11 cellular contexts compared by ENCODE assay signal in the genomic region with DNA sequence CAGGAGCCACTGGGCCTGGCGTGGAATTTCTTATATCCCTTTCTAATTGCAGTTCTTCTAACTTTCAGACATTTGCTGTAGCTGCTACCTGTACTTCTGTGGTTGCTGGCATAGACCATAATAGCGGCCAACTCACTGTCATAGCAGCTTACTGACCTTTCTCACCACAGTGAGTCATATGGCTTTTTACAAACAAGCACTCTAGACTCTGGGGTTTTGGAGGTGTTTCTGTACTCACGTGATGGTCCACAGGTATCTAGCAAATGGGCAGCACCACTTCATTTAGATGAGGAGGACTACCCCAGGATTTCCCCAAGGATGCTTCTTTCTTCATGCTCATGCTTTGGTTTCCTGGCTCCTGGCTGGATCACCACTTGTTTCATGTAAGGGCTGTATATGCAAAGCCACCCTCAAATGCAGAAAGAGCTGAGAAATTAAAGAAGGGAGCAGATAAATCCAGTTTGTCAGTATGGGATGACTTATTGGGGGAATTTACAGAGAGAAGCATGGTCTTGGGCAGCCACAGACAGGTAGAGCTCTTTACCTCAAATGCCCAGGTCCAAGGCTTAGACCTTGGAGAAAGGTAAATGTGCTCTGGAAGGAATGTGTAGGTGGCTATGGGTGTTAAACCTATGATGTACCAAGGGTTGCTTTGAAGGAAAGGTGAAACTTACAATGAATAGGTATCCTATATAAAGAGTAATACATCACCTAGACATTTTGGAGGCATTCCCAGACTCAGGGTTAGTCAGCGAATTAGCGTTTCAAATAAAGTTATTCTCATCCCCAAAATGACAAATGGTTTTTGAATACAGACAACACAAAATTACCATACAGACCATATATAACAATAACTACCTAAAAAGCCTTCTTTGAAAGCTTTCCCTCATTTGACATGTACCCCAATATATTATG. TPM values are rescaled to one million over a fixed set of nuclear protein-coding genes. Genes with fewer than 3 reads are reported as not detected.
DNase-seq lines count a peak whose midpoint lies in the region; ATAC-seq and TF ChIP-seq lines count a peak whose summit lies in the region.
"Had no signal": no experiment of that assay in that cellular context is flagged by ENCODE, and none has a peak within 500 bp of the region (broad histone marks: within the 10 kb centered on the region; RNA-seq: fewer than 3 reads in every experiment).

No MANE protein-coding gene starts in this region.

- H3K27me3 ChIP-seq in Caco-2 (replicated peaks; ENCODE audit: control insufficient read depth, insufficient read depth, low read length), result no peaks in the 10 kb centered on the region
- H3K27me3 ChIP-seq in HCT116 (ENCODE audit: insufficient read depth, low read length), result no peaks in the 10 kb centered on the region
- no peaks in the 10 kb centered on the region for H3K27me3 ChIP-seq in SK-N-SH (ENCODE audit: insufficient read depth)
- H3K27me3 ChIP-seq: suprapubic skin had no signal

- CTCF ChIA-PET in Caco-2 (lab: Charles Lee) (interaction anchor here (0.6 to 0.7 kb wide), 2 partner anchors 7 to 177 kb away, joined by 3 read pairs; no protein-coding TSS in a partner anchor), HCT116 (lab: Charles Lee) (no interaction called here), SK-N-SH (lab: Yijun Ruan, JAX) (interaction anchor here (1.0 to 3.0 kb wide), 2 partner anchors 7 to 9 kb away, joined by 3 to 14 read pairs; no protein-coding TSS in a partner anchor)

- no peak overlapping the region for H3K27ac ChIP-seq in HCT116 (ENCODE audit: low read depth, low read length)
- no peak overlapping the region for H3K27ac ChIP-seq in SK-N-SH (ENCODE audit: low read depth in 2 of 2, low read length in 1 of 2)
- H3K27ac ChIP-seq: suprapubic skin had no signal

- H3K4me3 ChIP-seq in Caco-2 (ENCODE audit: low read depth, low read length), result no peak overlapping the region
- H3K4me3 ChIP-seq in HCT116 (replicated peaks in 1 of 2; ENCODE audit: low read depth in 1 of 2, low read length in 2 of 2), result peak overlapping the region in 1 of 2 experiments; percentile 6; a peak in 1 of 4 replicates
- no peak overlapping the region for H3K4me3 ChIP-seq in SK-N-SH (ENCODE audit: low read depth in 2 of 2, low read length in 1 of 2)
- H3K4me3 ChIP-seq: suprapubic skin had no signal

- no peak overlapping the region for H3K9ac ChIP-seq in HCT116 (ENCODE audit: low read length)
- no peak overlapping the region for H3K9ac ChIP-seq in SK-N-SH

- no peak for TF ChIP-seq CTCF in Caco-2 (IDR thresholded peaks at IDR 0.05; ENCODE audit: insufficient read depth in 1 of 2, low read depth in 1 of 2, low read length in 1 of 2, severe bottlenecking in 1 of 2, unreplicated experiment in 1 of 2)
- TF ChIP-seq CTCF in HCT116 (IDR thresholded peaks at IDR 0.05 in 2 of 3, conservative IDR thresholded peaks at IDR 0.05 in 1 of 3; ENCODE audit: borderline replicate concordance in 1 of 3, insufficient read depth in 1 of 3, low read depth in 2 of 3, low read length in 2 of 3), result no peak
- no peak for TF ChIP-seq CTCF in SK-N-SH (IDR thresholded peaks at IDR 0.05)

- BruUV-seq in Caco-2 (replicated peaks; lab: Mats Ljungman, UMichigan) (no TSS peak), HCT116 (replicated peaks; lab: Mats Ljungman, UMichigan) (no TSS peak)

- intact Hi-C loops in Caco-2 (cut with micrococcal nuclease; ENCODE audit: unreplicated experiment), result loop anchor here (5.0 kb wide), 1 partner anchor 629 kb away; no protein-coding TSS in a partner anchor
- intact Hi-C loops in HCT116 (cut with micrococcal nuclease), result no loop called here

- no peak overlapping the region for H3K4me3 Mint-ChIP-seq in Caco-2 (ENCODE audit: unreplicated experiment)
- H3K4me3 Mint-ChIP-seq: CD4-positive, CD25-positive, alpha-beta regulatory T cell; natural killer cell had no signal

- no peaks in the 10 kb centered on the region for H3K9me3 Mint-ChIP-seq in Caco-2 (ENCODE audit: unreplicated experiment)
- H3K9me3 Mint-ChIP-seq: CD4-positive, CD25-positive, alpha-beta regulatory T cell; natural killer cell had no signal

- peak overlapping the region; percentile 84 for H2AFZ ChIP-seq in HCT116 (ENCODE audit: low read depth, low read length, poor library complexity, severe bottlenecking)
- no peak overlapping the region for H2AFZ ChIP-seq in SK-N-SH (ENCODE audit: low read depth)

- H3K4me2 ChIP-seq in HCT116 (ENCODE audit: low read length) (peak overlapping the region; percentile 66), SK-N-SH (peak overlapping the region; percentile 5; the same call in 1 of the 2 replicates)

- H4K20me1 ChIP-seq in HCT116 (ENCODE audit: insufficient read depth) (no peaks in the 10 kb centered on the region), SK-N-SH (ENCODE audit: insufficient read depth) (no peaks in the 10 kb centered on the region)

- TF ChIP-seq EP300 in SK-N-SH (IDR thresholded peaks at IDR 0.05; ENCODE audit: borderline replicate concordance in 1 of 2, low read depth in 1 of 2, low read length in 1 of 2), result no peak; a peak in 1 of 4 replicates

- TF ChIP-seq POLR2A in HCT116 (IDR thresholded peaks at IDR 0.05; ENCODE audit: borderline replicate concordance, extremely low read depth, insufficient read depth, insufficient read length), result no peak

- H3K79me2 ChIP-seq in HCT116 (ENCODE audit: insufficient read depth, low read length) (no peaks in the 10 kb centered on the region), SK-N-SH (ENCODE audit: insufficient read depth) (no peaks in the 10 kb centered on the region)

- peak overlapping the region; percentile 48 for H3K27ac Mint-ChIP-seq in Caco-2 (ENCODE audit: unreplicated experiment)
- H3K27ac Mint-ChIP-seq: CD4-positive, CD25-positive, alpha-beta regulatory T cell; natural killer cell had no signal

- POLR2A ChIA-PET in Caco-2 (lab: Charles Lee), result interaction anchor here (0.5 to 1.0 kb wide), 2 partner anchors 17 to 72 kb away, joined by 3 to 5 read pairs; no protein-coding TSS in a partner anchor
- POLR2A ChIA-PET in HCT116 (lab: Charles Lee), result interaction anchor here (0.5 to 1.7 kb wide), 2 partner anchors 10 to 12 kb away, joined by 3 to 5 read pairs; no protein-coding TSS in a partner anchor
- POLR2A ChIA-PET in SK-N-SH (lab: Yijun Ruan, JAX), result no interaction called here

- peaks cover 26% of the 10 kb centered on the region for H3K4me1 Mint-ChIP-seq in Caco-2 (ENCODE audit: low read depth, unreplicated experiment)
- H3K4me1 Mint-ChIP-seq: CD4-positive, CD25-positive, alpha-beta regulatory T cell; natural killer cell had no signal

- ATAC-seq in HCT116 (peak; percentile 96), HG02623 (IDR thresholded peaks at IDR 0.05; ENCODE audit: unreplicated experiment) (no peak), HG03196 (IDR thresholded peaks at IDR 0.05; ENCODE audit: unreplicated experiment) (no peak), GM18873 (IDR thresholded peaks at IDR 0.05; ENCODE audit: low FRiP score, unreplicated experiment) (no peak)
- ATAC-seq: natural killer cell had no signal

- DNase-seq in Caco-2, result no peak
- DNase-seq in HCT116 (ENCODE audit: low read depth, low spot score), result peak; percentile 48
- DNase-seq in SK-N-SH, result no peak
- DNase-seq in kidney glomerular epithelial cell (lab: John Stamatoyannopoulos, UW), result peak; percentile 59
- DNase-seq in NCI-H82 treated with DMSO at 0.1 percent for 48 hours (lab: John Stamatoyannopoulos, UW; ENCODE audit: unreplicated experiment), result no peak
- DNase-seq: CD4-positive, CD25-positive, alpha-beta regulatory T cell; natural killer cell had no signal

- RAD21 ChIA-PET in HCT116 (lab: Charles Lee; ENCODE audit: low non-redundant PET in 1 of 2, low total read pairs in 2 of 2, uncharacterized antibody in 2 of 2, unreplicated experiment in 2 of 2), result no interaction called here

- no peaks in the 10 kb centered on the region for H3K9me2 ChIP-seq in HCT116 (ENCODE audit: insufficient read depth)
- H3K9me2 ChIP-seq in SK-N-SH, result no peaks in the 10 kb centered on the region

- H3K36me3 ChIP-seq in Caco-2 (ENCODE audit: control insufficient read depth, insufficient read depth, low read length) (no peaks in the 10 kb centered on the region), HCT116 (ENCODE audit: control insufficient read depth in 1 of 2, insufficient read depth in 2 of 2, low read length in 2 of 2) (no peaks in the 10 kb centered on the region), SK-N-SH (replicated peaks in 1 of 2; ENCODE audit: control insufficient read depth in 1 of 2, insufficient read depth in 2 of 2, low read length in 1 of 2) (no peaks in the 10 kb centered on the region)
- H3K36me3 ChIP-seq: suprapubic skin had no signal

- WGBS in SK-N-SH (ENCODE audit: low lambda C conversion rate), result 27% methylated on average over 5 of the region's 5 CpGs

- H3K9me3 ChIP-seq in Caco-2, result no peaks in the 10 kb centered on the region
- no peaks in the 10 kb centered on the region for H3K9me3 ChIP-seq in HCT116 (ENCODE audit: control insufficient read depth in 1 of 2, insufficient read depth in 1 of 2, low read depth in 1 of 2, low read length in 2 of 2)
- no peaks in the 10 kb centered on the region for H3K9me3 ChIP-seq in SK-N-SH
- H3K9me3 ChIP-seq: suprapubic skin had no signal

- H3F3A ChIP-seq in SK-N-SH (replicated peaks; ENCODE audit: insufficient read depth), result no peaks in the 10 kb centered on the region

- no peaks in the 10 kb centered on the region for H3K36me3 Mint-ChIP-seq in Caco-2 (ENCODE audit: insufficient read depth, unreplicated experiment)
- H3K36me3 Mint-ChIP-seq: CD4-positive, CD25-positive, alpha-beta regulatory T cell; natural killer cell had no signal

- TF ChIP-seq RAD21 in HCT116 (IDR thresholded peaks at IDR 0.05; ENCODE audit: low read depth) (no peak), SK-N-SH (IDR thresholded peaks at IDR 0.05; ENCODE audit: low read length) (no peak)

- no peaks in the 10 kb centered on the region for H3K27me3 Mint-ChIP-seq in Caco-2 (ENCODE audit: insufficient read depth, unreplicated experiment)
- H3K27me3 Mint-ChIP-seq: CD4-positive, CD25-positive, alpha-beta regulatory T cell had no signal

- peaks cover 17% of the 10 kb centered on the region for H3K4me1 ChIP-seq in Caco-2
- peaks cover 13 to 19% of the 10 kb centered on the region in 2 experiments for H3K4me1 ChIP-seq in HCT116 (ENCODE audit: control insufficient read depth in 1 of 2, insufficient read depth in 2 of 2, low read length in 2 of 2)
- H3K4me1 ChIP-seq in SK-N-SH (ENCODE audit: control insufficient read depth in 1 of 2, insufficient read depth in 2 of 2, low read depth in 1 of 2, low read length in 1 of 2), result no peaks in the 10 kb centered on the region
- H3K4me1 ChIP-seq: suprapubic skin had no signal

TF ChIP-seq in SK-N-SH, 30 proteins besides CTCF, POLR2A, EP300 and RAD21 (continues in another document):
- TF ChIP-seq SIN3A (IDR thresholded peaks at IDR 0.05; ENCODE audit: borderline replicate concordance, low read depth, low read length), result no peak

RNA-seq across cellular contexts. Expression of a gene that starts 15.9 kb away (rescaled TPM):
- total RNA-seq in Caco-2 (2022) (57.3 and 60.0 TPM in 2 replicates), HCT116 (2021; ENCODE audit: unreplicated experiment) (8.5 TPM)
- 2.4 and 3.1 TPM in 2 replicates for polyA plus RNA-seq in HCT116 (2012)
- 5.8 and 8.4 TPM in 2 replicates for polyA plus RNA-seq in SK-N-SH (2012; rRNA removed)
- 9.2 and 12.2 TPM in 2 replicates for polyA plus RNA-seq in SK-N-SH (2012; cell fraction: cytosol; rRNA removed)
- polyA plus RNA-seq in SK-N-SH (2012; cell fraction: nucleus; rRNA removed), result 19.6 and 30.9 TPM in 2 replicates

RNA-seq across cellular contexts. Expression of a gene that starts 16.9 kb away (rescaled TPM):
- total RNA-seq in Caco-2 (2022) (18.6 and 19.1 TPM in 2 replicates), HCT116 (2021; ENCODE audit: unreplicated experiment) (2.7 TPM)
- polyA plus RNA-seq in HCT116 (2012), result 0.43 and 0.44 TPM in 2 replicates
- polyA plus RNA-seq in SK-N-SH (2012; rRNA removed), result 0.38 and 0.44 TPM in 2 replicates
- 0.32 and 0.39 TPM in 2 replicates for polyA plus RNA-seq in SK-N-SH (2012; cell fraction: cytosol; rRNA removed)
- polyA plus RNA-seq in SK-N-SH (2012; cell fraction: nucleus; rRNA removed), result 0.65 and 0.88 TPM in 2 replicates

Comparison
In these comparisons a context has a peak if more than half of its experiments do, and no peak if none do; other contexts are left out.
1. DNase-seq: peak in HCT116 (single experiment) and kidney glomerular epithelial cell (single experiment); none in Caco-2 (0 of 2), SK-N-SH (single experiment) and NCI-H82 treated with DMSO at 0.1 percent for 48 hours (single experiment).